Comparison of ENCODE assay signal across 9 cellular contexts in genomic region chr3:149771652-149772271, GRCh38. TPM values are rescaled to one million over a fixed set of nuclear protein-coding genes. Genes with fewer than 3 reads are reported as not detected.
A peak's percentile ranks its signal among the peaks of the same experiment; 100 is the strongest.
DNase-seq lines count a peak whose midpoint lies in the region; ATAC-seq, FAIRE-seq and TF ChIP-seq lines count a peak whose summit lies in the region.
"Had no signal": no experiment of that assay in that cellular context is flagged by ENCODE, and none has a peak within 500 bp of the region (broad histone marks: within the 10 kb centered on the region; RNA-seq: fewer than 3 reads in every experiment).

No MANE protein-coding gene starts in this region.

- H3K4me1 ChIP-seq in endothelial cell of umbilical vein (ENCODE audit: control insufficient read depth, extremely low read depth, insufficient read depth, low read length): no peaks in the 10 kb centered on the region

- H3K27ac ChIP-seq in endothelial cell of umbilical vein (ENCODE audit: insufficient read depth, low read depth, low read length): no peak overlapping the region
- H3K27ac ChIP-seq: skin epidermis had no signal

- no peaks in the 10 kb centered on the region for H3K9me3 Mint-ChIP-seq in Calu3 (ENCODE audit: low read depth, unreplicated experiment)
- H3K9me3 Mint-ChIP-seq in activated CD4-positive, alpha-beta T cell treated with anti-CD3 and anti-CD28 coated beads for 36 hours (ENCODE audit: low read depth): no peaks in the 10 kb centered on the region
- H3K9me3 Mint-ChIP-seq in neural crest cell: no peaks in the 10 kb centered on the region

- DNase-seq in Calu3 (peak; percentile 87), NCI-H146 treated with DMSO at 0.1 percent for 48 hours (lab: John Stamatoyannopoulos, UW; ENCODE audit: unreplicated experiment) (peak; percentile 28), endothelial cell of umbilical vein (ENCODE audit: low read depth, low spot score) (peak; percentile 58), neural crest cell (ENCODE audit: low read depth, low spot score) (peak; percentile 71), middle frontal gyrus (ENCODE audit: extremely low spot score, low spot score) (no peak), DMS79 treated with DMSO at 0.1 percent for 48 hours (lab: John Stamatoyannopoulos, UW) (no peak)
- peak; percentile 65 for DNase-seq in activated CD4-positive, alpha-beta T cell treated with anti-CD3 and anti-CD28 coated beads for 36 hours

- peak; percentile 43 for FAIRE-seq in endothelial cell of umbilical vein (lab: Jason Lieb, UNC)

- no peak overlapping the region for H3K4me3 ChIP-seq in endothelial cell of umbilical vein (replicated peaks in 1 of 3; ENCODE audit: insufficient read depth in 1 of 3, low read depth in 1 of 3, low read length in 3 of 3)
- H3K4me3 ChIP-seq: skin epidermis had no signal

- TF ChIP-seq CTCF in Calu3 (IDR thresholded peaks at IDR 0.05; ENCODE audit: unreplicated experiment) (peak; percentile 95), endothelial cell of umbilical vein (IDR thresholded peaks at IDR 0.05; ENCODE audit: extremely low read depth in 1 of 2, insufficient read depth in 1 of 2, low read depth in 1 of 2, low read length in 2 of 2) (peak; percentile 70 to 83), neural crest cell (conservative IDR thresholded peaks at IDR 0.05) (peak; percentile 75)

- H3K27me3 ChIP-seq in endothelial cell of umbilical vein (ENCODE audit: control insufficient read depth in 2 of 2, insufficient read depth in 2 of 2, low read length in 2 of 2): peaks cover 3% of the 10 kb centered on the region in 2 experiments

- H2AFZ ChIP-seq in endothelial cell of umbilical vein (ENCODE audit: low read depth, low read length): no peak overlapping the region

- no peaks in the 10 kb centered on the region for H3K36me3 ChIP-seq in endothelial cell of umbilical vein (ENCODE audit: control insufficient read depth in 2 of 2, extremely low read depth in 1 of 2, insufficient read depth in 2 of 2, low read length in 2 of 2)

- H3K4me1 Mint-ChIP-seq in Calu3 (ENCODE audit: low read depth, unreplicated experiment): no peaks in the 10 kb centered on the region
- no peaks in the 10 kb centered on the region for H3K4me1 Mint-ChIP-seq in activated CD4-positive, alpha-beta T cell treated with anti-CD3 and anti-CD28 coated beads for 36 hours
- peaks cover 4% of the 10 kb centered on the region for H3K4me1 Mint-ChIP-seq in neural crest cell

- TF ChIP-seq POLR2A in endothelial cell of umbilical vein (IDR thresholded peaks at IDR 0.05; ENCODE audit: low read depth, low read length): no peak

- H3K4me3 Mint-ChIP-seq in Calu3 (ENCODE audit: low read depth, unreplicated experiment) (no peak overlapping the region), neural crest cell (no peak overlapping the region)
- H3K4me3 Mint-ChIP-seq in activated CD4-positive, alpha-beta T cell treated with anti-CD3 and anti-CD28 coated beads for 36 hours: no peak overlapping the region

- ATAC-seq in GM21529 (IDR thresholded peaks at IDR 0.05; ENCODE audit: unreplicated experiment): peak; percentile 53
- ATAC-seq in activated CD4-positive, alpha-beta T cell treated with anti-CD3 and anti-CD28 coated beads for 36 hours: peak; percentile 49

- dilution Hi-C loops in endothelial cell of umbilical vein (cut with MboI; ENCODE audit: extremely low pct_ligation_motif_present, low sequenced_read_pairs): no loop called here

- no peaks in the 10 kb centered on the region for H3K9me1 ChIP-seq in endothelial cell of umbilical vein (replicated peaks; ENCODE audit: control insufficient read depth, extremely low read depth, insufficient read depth, low read length)

- no peak overlapping the region for H3K4me2 ChIP-seq in endothelial cell of umbilical vein (ENCODE audit: insufficient read depth, low read length)

- H3K27me3 Mint-ChIP-seq in Calu3 (ENCODE audit: unreplicated experiment) (no peaks in the 10 kb centered on the region), neural crest cell (ENCODE audit: low read depth) (no peaks in the 10 kb centered on the region)
- H3K27me3 Mint-ChIP-seq in activated CD4-positive, alpha-beta T cell treated with anti-CD3 and anti-CD28 coated beads for 36 hours: peaks cover 11% of the 10 kb centered on the region

- POLR2A ChIA-PET in activated CD4-positive, alpha-beta T cell treated with anti-CD3 and anti-CD28 coated beads for 36 hours (lab: Charles Lee): interaction anchor here (0.7 kb wide), 1 partner anchor 21 kb away, joined by 3 read pairs; no protein-coding TSS in a partner anchor
- POLR2A ChIA-PET in endothelial cell of umbilical vein (lab: Charles Lee): no interaction called here

- no peaks in the 10 kb centered on the region for H4K20me1 ChIP-seq in endothelial cell of umbilical vein (replicated peaks; ENCODE audit: control insufficient read depth, extremely low read depth, insufficient read depth, low read length)

- CTCF ChIA-PET in Calu3 (lab: Charles Lee) (interaction anchor here (0.6 to 8.1 kb wide), 24 partner anchors 8 to 906 kb away, joined by 3 to 167 read pairs (median 4); partner anchors contain the start of gene COMMD2), endothelial cell of umbilical vein (lab: Charles Lee) (interaction anchor here (0.5 to 9.4 kb wide), 54 partner anchors 8 to 816 kb away, joined by 3 to 263 read pairs (median 4); partner anchors contain the start of genes ANKUB1, COMMD2, RNF13 and WWTR1)
- CTCF ChIA-PET in activated CD4-positive, alpha-beta T cell treated with anti-CD3 and anti-CD28 coated beads for 36 hours (lab: Charles Lee): interaction anchor here (0.6 to 8.2 kb wide), 33 partner anchors 8 to 436 kb away, joined by 3 to 46 read pairs (median 4); partner anchors contain the start of gene COMMD2

- intact Hi-C loops in Calu3 (cut with micrococcal nuclease; ENCODE audit: unreplicated experiment): loop anchor here (1.0 kb wide), 2 partner anchors 259 to 277 kb away; no protein-coding TSS in a partner anchor
- intact Hi-C loops in activated CD4-positive, alpha-beta T cell treated with anti-CD3 and anti-CD28 coated beads for 36 hours (cut with DNase I, micrococcal nuclease): loop anchor here (1.0 to 10.0 kb wide), 5 partner anchors 202 to 413 kb away; no protein-coding TSS in a partner anchor
- intact Hi-C loops in endothelial cell of umbilical vein (cut with micrococcal nuclease): loop anchor here (1.0 to 5.0 kb wide), 4 partner anchors 37 to 277 kb away; no protein-coding TSS in a partner anchor

- H3K27ac Mint-ChIP-seq in Calu3 (ENCODE audit: unreplicated experiment): no peak overlapping the region
- H3K27ac Mint-ChIP-seq in activated CD4-positive, alpha-beta T cell treated with anti-CD3 and anti-CD28 coated beads for 36 hours: no peak overlapping the region
- H3K27ac Mint-ChIP-seq in neural crest cell (ENCODE audit: unreplicated experiment): no peak overlapping the region

- H3K9ac ChIP-seq in endothelial cell of umbilical vein (replicated peaks; ENCODE audit: extremely low read depth, insufficient read depth, low read length): no peak overlapping the region

- H3K79me2 ChIP-seq in endothelial cell of umbilical vein (ENCODE audit: control insufficient read depth, insufficient read depth, low read length): no peaks in the 10 kb centered on the region

- H3K9me3 ChIP-seq in endothelial cell of umbilical vein (replicated peaks; ENCODE audit: control insufficient read depth, insufficient read depth, low read length): no peaks in the 10 kb centered on the region

- BruUV-seq in Calu3 (replicated peaks; lab: Mats Ljungman, UMichigan) (no TSS peak), endothelial cell of umbilical vein (replicated peaks; lab: Mats Ljungman, UMichigan) (no TSS peak)

- H3K36me3 Mint-ChIP-seq in Calu3 (ENCODE audit: insufficient read depth, unreplicated experiment) (no peaks in the 10 kb centered on the region), neural crest cell (ENCODE audit: low read depth) (no peaks in the 10 kb centered on the region)
- no peaks in the 10 kb centered on the region for H3K36me3 Mint-ChIP-seq in activated CD4-positive, alpha-beta T cell treated with anti-CD3 and anti-CD28 coated beads for 36 hours (ENCODE audit: low read depth)

RNA-seq across cellular contexts. Expression of gene COMMD2, which starts 19.5 kb away (rescaled TPM):
- total RNA-seq in Calu3 (2022): 73.0 and 77.1 TPM in 2 replicates
- 10 to 100 TPM; 29.4 to 29.5 TPM for total RNA-seq in activated CD4-positive, alpha-beta T cell treated with anti-CD3 and anti-CD28 coated beads for 36 hours
- total RNA-seq in endothelial cell of umbilical vein: 42.9 and 51.0 TPM in 2 replicates
- polyA plus RNA-seq in endothelial cell of umbilical vein: 10.7 and 18.3 TPM in 2 replicates
- 36.3 and 38.6 TPM in 2 replicates for polyA plus RNA-seq in endothelial cell of umbilical vein (2011; cell fraction: cytosol; rRNA removed)
- polyA plus RNA-seq in endothelial cell of umbilical vein (2011; cell fraction: nucleus; rRNA removed): 16.7 and 21.6 TPM in 2 replicates
- polyA plus RNA-seq in endothelial cell of umbilical vein (2012): 20.0 and 26.4 TPM in 2 replicates
- 11.8 and 13.6 TPM in 2 replicates for polyA minus RNA-seq in endothelial cell of umbilical vein
- polyA minus RNA-seq in endothelial cell of umbilical vein (2011; cell fraction: cytosol; rRNA and poly(A)+ RNA removed): 15.7 TPM
- 11.2 and 19.7 TPM in 2 replicates for polyA minus RNA-seq in endothelial cell of umbilical vein (2011; cell fraction: nucleus; rRNA and poly(A)+ RNA removed)
- total RNA-seq in neural crest cell: 56.8 and 57.6 TPM in 2 replicates

RNA-seq across cellular contexts. Expression of gene ANKUB1, which starts 20.6 kb away (rescaled TPM):
- total RNA-seq in Calu3 (2022): not detected in 2 replicates
- total RNA-seq in activated CD4-positive, alpha-beta T cell treated with anti-CD3 and anti-CD28 coated beads for 36 hours: not detected
- total RNA-seq in endothelial cell of umbilical vein: not detected in 2 replicates
- not detected in 2 replicates for polyA plus RNA-seq in endothelial cell of umbilical vein
- polyA plus RNA-seq in endothelial cell of umbilical vein (2011; cell fraction: cytosol; rRNA removed): not detected in 2 replicates
- polyA plus RNA-seq in endothelial cell of umbilical vein (2011; cell fraction: nucleus; rRNA removed): 0.33 and 0.56 TPM in 2 replicates
- polyA plus RNA-seq in endothelial cell of umbilical vein (2012): not detected in 2 replicates
- polyA minus RNA-seq in endothelial cell of umbilical vein: not detected in 2 replicates
- not detected for polyA minus RNA-seq in endothelial cell of umbilical vein (2011; cell fraction: cytosol; rRNA and poly(A)+ RNA removed)
- not detected in 2 replicates for polyA minus RNA-seq in endothelial cell of umbilical vein (2011; cell fraction: nucleus; rRNA and poly(A)+ RNA removed)
- not detected in 2 replicates for total RNA-seq in neural crest cell

RNA-seq across cellular contexts. Expression of gene RNF13, which starts 41.3 kb away (rescaled TPM):
- total RNA-seq in Calu3 (2022) (101 and 108 TPM in 2 replicates), endothelial cell of umbilical vein (27.1 and 29.5 TPM in 2 replicates), neural crest cell (26.9 and 29.9 TPM in 2 replicates)
- total RNA-seq in activated CD4-positive, alpha-beta T cell treated with anti-CD3 and anti-CD28 coated beads for 36 hours: 10 to 100 TPM; 28.8 to 41.2 TPM
- 14.8 and 16.4 TPM in 2 replicates for polyA plus RNA-seq in endothelial cell of umbilical vein
- polyA plus RNA-seq in endothelial cell of umbilical vein (2011; cell fraction: cytosol; rRNA removed): 20.3 and 22.2 TPM in 2 replicates
- polyA plus RNA-seq in endothelial cell of umbilical vein (2011; cell fraction: nucleus; rRNA removed): 23.1 and 24.2 TPM in 2 replicates
- polyA plus RNA-seq in endothelial cell of umbilical vein (2012): 18.0 and 28.6 TPM in 2 replicates
- 39.7 and 49.4 TPM in 2 replicates for polyA minus RNA-seq in endothelial cell of umbilical vein
- 97.7 TPM for polyA minus RNA-seq in endothelial cell of umbilical vein (2011; cell fraction: cytosol; rRNA and poly(A)+ RNA removed)
- 40.5 and 42.7 TPM in 2 replicates for polyA minus RNA-seq in endothelial cell of umbilical vein (2011; cell fraction: nucleus; rRNA and poly(A)+ RNA removed)

Comparison
In these comparisons a context has a peak if more than half of its experiments do, and no peak if none do; other contexts are left out.
1. DNase-seq: peak in Calu3 (single experiment), NCI-H146 treated with DMSO at 0.1 percent for 48 hours (single experiment), activated CD4-positive, alpha-beta T cell treated with anti-CD3 and anti-CD28 coated beads for 36 hours (single experiment), endothelial cell of umbilical vein (single experiment) and neural crest cell (single experiment); none in middle frontal gyrus (single experiment) and DMS79 treated with DMSO at 0.1 percent for 48 hours (single experiment).
2. Peak in every context shown above with its lines, with median percentiles within 50 percentile points of each other: CTCF ChIP-seq.